ENCODE assay signal across 11 cellular contexts in genomic region chr14:67944605-67945004, GRCh38.
DNase-seq lines count a peak whose midpoint lies in the region; ATAC-seq and TF ChIP-seq lines count a peak whose summit lies in the region.
"Had no signal": no experiment of that assay in that cellular context is flagged by ENCODE, and none has a peak within 500 bp of the region (broad histone marks: within the 10 kb centered on the region; RNA-seq: fewer than 3 reads in every experiment).

No MANE protein-coding gene starts in this region.

- DNase-seq in RWPE2 (ENCODE audit: low spot score) (no peak), fibroblast of peridontal ligament (ENCODE audit: extremely low read depth) (peak; percentile 29), prostate gland (ENCODE audit: low spot score) (no peak), HUDEP-2 (lab: John Stamatoyannopoulos, UW; ENCODE audit: unreplicated experiment in 76 of 76) (no peak)
- no peak for DNase-seq in activated naive CD4-positive, alpha-beta T cell (lab: John Stamatoyannopoulos, UW)
- DNase-seq: activated CD4-positive, alpha-beta T cell treated with anti-CD3 and anti-CD28 coated beads for 1 hour had no signal

- ATAC-seq in RWPE2 (ENCODE audit: low read depth) (no peak), HG03196 (IDR thresholded peaks at IDR 0.05; ENCODE audit: unreplicated experiment) (no peak), HG02970 (IDR thresholded peaks at IDR 0.05; ENCODE audit: low FRiP score, unreplicated experiment) (no peak)

- no peak for TF ChIP-seq CTCF in RWPE2 (IDR thresholded peaks at IDR 0.05; ENCODE audit: poor library complexity, severe bottlenecking)
- TF ChIP-seq CTCF in prostate gland (IDR thresholded peaks at IDR 0.05) = peak in 2 of 4 experiments; percentile 15 to 17

- H3K9me3 ChIP-seq in RWPE2 (ENCODE audit: severe bottlenecking) (no peaks in the 10 kb centered on the region), prostate gland (no peaks in the 10 kb centered on the region)

- TF ChIP-seq POLR2A in prostate gland (IDR thresholded peaks at IDR 0.05) = no peak

- peaks cover 3% of the 10 kb centered on the region for H3K79me2 ChIP-seq in ACC112 (ENCODE audit: control insufficient read depth, insufficient read depth, low read length, unreplicated experiment)

- H3K36me3 ChIP-seq in ACC112 (ENCODE audit: insufficient read depth, low read length) (no peaks in the 10 kb centered on the region), RWPE2 (ENCODE audit: low read depth) (0 out of 2 replicates have a peak, but pooled peaks cover 3% of the 10 kb centered on the region), prostate gland (no peaks in the 10 kb centered on the region)
- H3K36me3 ChIP-seq: right atrium auricular region had no signal

- no peak overlapping the region for H2AFZ ChIP-seq in ACC112 (ENCODE audit: low read length, unreplicated experiment)

- H3K27me3 ChIP-seq in ACC112 (ENCODE audit: insufficient read depth, low read length) (no peaks in the 10 kb centered on the region), RWPE2 (ENCODE audit: insufficient read depth, poor library complexity, severe bottlenecking) (no peaks in the 10 kb centered on the region), prostate gland (replicated peaks; ENCODE audit: insufficient read depth) (no peaks in the 10 kb centered on the region)
- H3K27me3 ChIP-seq: right atrium auricular region had no signal

- no peak overlapping the region for H3K4me3 ChIP-seq in ACC112 (ENCODE audit: low read depth, low read length)
- H3K4me3 ChIP-seq in RWPE2 (ENCODE audit: severe bottlenecking) = no peak overlapping the region
- no peak overlapping the region for H3K4me3 ChIP-seq in prostate gland
- H3K4me3 ChIP-seq: mucosa of descending colon, right atrium auricular region had no signal

- H3K27ac ChIP-seq in ACC112 (ENCODE audit: low read depth, low read length) (peak overlapping the region; percentile 11; the same call in 1 of the 2 replicates), RWPE2 (ENCODE audit: poor library complexity, severe bottlenecking) (peak overlapping the region; percentile 27), prostate gland (peak overlapping the region; percentile 38 to 84)
- H3K27ac ChIP-seq: right atrium auricular region had no signal

- 70% methylated on average over 1 of the region's 1 CpG for WGBS in prostate gland

- intact Hi-C loops in prostate gland (cut with DNase I) = loop anchor here (5.0 to 10.0 kb wide), 2 partner anchors 303 to 580 kb away; no protein-coding TSS in a partner anchor

- H3K4me1 ChIP-seq in ACC112 (ENCODE audit: control insufficient read depth, insufficient read depth, low read length, unreplicated experiment) (peaks cover 43% of the 10 kb centered on the region), RWPE2 (ENCODE audit: insufficient read depth, poor library complexity, severe bottlenecking) (peaks cover 37% of the 10 kb centered on the region), prostate gland (replicated peaks) (peaks cover 14% of the 10 kb centered on the region)

Comparison
In these comparisons a context has a peak if more than half of its experiments do, and no peak if none do; other contexts are left out.
1. H3K27ac ChIP-seq: peak in every context shown above with its lines; median percentile 61 in prostate gland; 27 in RWPE2; 11 in ACC112.